Comparison of ENCODE assay signal across 23 cellular contexts in the genomic region with DNA sequence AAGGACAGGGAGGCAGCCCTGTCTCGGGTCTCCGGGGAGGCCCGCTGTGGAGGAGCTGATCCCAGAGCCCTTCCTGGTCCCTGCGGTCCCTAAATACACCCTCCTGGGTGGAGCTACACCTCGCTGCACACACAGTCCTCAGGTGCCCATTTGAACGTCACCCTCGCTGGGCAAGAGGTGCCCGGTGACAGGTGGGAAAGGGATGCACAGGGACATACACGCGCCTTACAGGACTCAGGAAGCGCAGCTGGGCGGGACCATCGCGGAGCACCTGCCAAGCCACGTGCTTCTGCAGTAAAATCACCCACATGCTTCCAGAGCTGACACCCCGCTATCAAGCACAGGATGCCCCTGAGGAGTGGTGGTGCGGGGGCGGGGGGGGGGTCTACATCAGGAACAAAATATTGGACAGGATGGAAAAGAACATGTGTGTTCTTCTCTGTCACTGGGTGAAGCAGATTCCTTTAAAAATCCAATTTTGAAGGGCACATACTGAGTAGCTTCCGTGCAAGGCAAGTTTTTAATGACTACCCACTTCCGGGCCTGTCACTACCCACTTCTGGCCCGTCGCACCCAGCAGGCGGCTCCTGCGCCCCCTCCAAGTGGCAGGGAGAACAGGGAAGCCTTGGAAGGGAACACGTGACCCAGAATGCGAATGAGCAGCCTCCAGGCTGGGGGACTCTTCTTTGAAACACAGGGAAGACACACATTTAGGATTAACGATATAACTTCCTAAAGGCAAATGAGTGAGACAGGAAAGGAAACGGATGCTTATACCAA.
DNase-seq lines count a peak whose midpoint lies in the region; ATAC-seq and TF ChIP-seq lines count a peak whose summit lies in the region.
"Had no signal": no experiment of that assay in that cellular context is flagged by ENCODE, and none has a peak within 500 bp of the region (broad histone marks: within the 10 kb centered on the region; RNA-seq: fewer than 3 reads in every experiment).

No MANE protein-coding gene starts in this region.

- ATAC-seq in right cardiac atrium (no peak), GM18858 (IDR thresholded peaks at IDR 0.05; ENCODE audit: unreplicated experiment) (no peak), HG02759 (IDR thresholded peaks at IDR 0.05; ENCODE audit: unreplicated experiment) (no peak)
- ATAC-seq: A549; activated CD4-positive, CD25-positive, alpha-beta regulatory T cell treated with anti-CD3 and anti-CD28 coated beads, Interleukin-2, amount 50 U/mL, for 24 hours; esophagus mucosa; stimulated activated naive B cell treated with anti-CD40 and anti-IgM and Interleukin-4, amounts not matched to agents 10 μg/mL and 1 μg/mL and 100 μg/mL, for 72 hours; T-cell had no signal

- H3K27me3 Mint-ChIP-seq in CD14-positive monocyte (ENCODE audit: low read depth in 3 of 3) = peaks cover 14 to 19% (median 16%) of the 10 kb centered on the region in 3 donors

- H3K4me3 ChIP-seq in right atrium auricular region = no peak overlapping the region
- no peak overlapping the region for H3K4me3 ChIP-seq in right cardiac atrium (ENCODE audit: low read length)
- no peak overlapping the region for H3K4me3 ChIP-seq in hepatocyte
- H3K4me3 ChIP-seq in smooth muscle cell = no peak overlapping the region
- H3K4me3 ChIP-seq in testis = no peak overlapping the region
- H3K4me3 ChIP-seq: A549, thyroid gland had no signal

- no peaks in the 10 kb centered on the region for H3K4me1 Mint-ChIP-seq in CD14-positive monocyte
- H3K4me1 Mint-ChIP-seq: B cell; stimulated activated naive B cell treated with anti-CD40 and anti-IgM and Interleukin-4, amounts not matched to agents 10 μg/mL and 1 μg/mL and 100 μg/mL, for 72 hours; T-cell had no signal

- no peak overlapping the region for H3K27ac Mint-ChIP-seq in CD14-positive monocyte
- H3K27ac Mint-ChIP-seq: B cell; stimulated activated naive B cell treated with anti-CD40 and anti-IgM and Interleukin-4, amounts not matched to agents 10 μg/mL and 1 μg/mL and 100 μg/mL, for 72 hours; T-cell had no signal

- H2AFZ ChIP-seq in hepatocyte (no peak overlapping the region), smooth muscle cell (ENCODE audit: low read depth) (no peak overlapping the region)

- no peaks in the 10 kb centered on the region for H3K36me3 Mint-ChIP-seq in CD14-positive monocyte
- H3K36me3 Mint-ChIP-seq: stimulated activated naive B cell treated with anti-CD40 and anti-IgM and Interleukin-4, amounts not matched to agents 10 μg/mL and 1 μg/mL and 100 μg/mL, for 72 hours; T-cell had no signal

- H3K9me3 Mint-ChIP-seq in CD14-positive monocyte = peaks cover 0 to 3% (median 0%) of the 10 kb centered on the region in 7 donors
- H3K9me3 Mint-ChIP-seq: stimulated activated naive B cell treated with anti-CD40 and anti-IgM and Interleukin-4, amounts not matched to agents 10 μg/mL and 1 μg/mL and 100 μg/mL, for 72 hours; T-cell had no signal

- no peak overlapping the region for H3K9ac ChIP-seq in smooth muscle cell (ENCODE audit: low read depth)
- H3K9ac ChIP-seq: KMS-11 had no signal

- no peaks in the 10 kb centered on the region for H3K27me3 ChIP-seq in right atrium auricular region
- no peaks in the 10 kb centered on the region for H3K27me3 ChIP-seq in right cardiac atrium (ENCODE audit: control insufficient read depth, insufficient read depth)
- H3K27me3 ChIP-seq in hepatocyte = no peaks in the 10 kb centered on the region
- no peaks in the 10 kb centered on the region for H3K27me3 ChIP-seq in smooth muscle cell (ENCODE audit: low read depth)
- H3K27me3 ChIP-seq in testis = no peaks in the 10 kb centered on the region
- H3K27me3 ChIP-seq: thyroid gland had no signal

- DNase-seq in right atrium auricular region (ENCODE audit: low spot score) (no peak), right cardiac atrium (no peak), hepatocyte (ENCODE audit: low spot score) (no peak), smooth muscle cell (lab: John Stamatoyannopoulos, UW; ENCODE audit: unreplicated experiment) (no peak), CD14-positive monocyte (ENCODE audit: low spot score) (no peak), testis (no peak)
- DNase-seq: effector CD8-positive, alpha-beta T cell; kidney; MV-4-11; NCI-H146; NCI-H510A treated with DMSO at 0.1 percent for 48 hours; stimulated activated CD4-positive, alpha-beta T cell treated with anti-CD3 and anti-CD28 coated beads, Interleukin-4, amount 100 ng/mL, for 24 hours; stimulated activated naive B cell treated with anti-CD40 and anti-IgM and Interleukin-4, amounts not matched to agents 10 μg/mL and 1 μg/mL and 100 μg/mL, for 72 hours; T-cell; thyroid gland had no signal

- H3F3A ChIP-seq in smooth muscle cell (ENCODE audit: low read depth) = peaks cover 82% of the 10 kb centered on the region

- no peak for TF ChIP-seq CTCF in right atrium auricular region (IDR thresholded peaks at IDR 0.05)
- TF ChIP-seq CTCF in hepatocyte (IDR thresholded peaks at IDR 0.05; ENCODE audit: poor library complexity) = no peak
- TF ChIP-seq CTCF in smooth muscle cell (IDR thresholded peaks at IDR 0.05; ENCODE audit: borderline replicate concordance, insufficient read depth, poor library complexity, severe bottlenecking) = no peak
- TF ChIP-seq CTCF in CD14-positive monocyte (IDR thresholded peaks at IDR 0.05) = no peak
- TF ChIP-seq CTCF in testis (IDR thresholded peaks at IDR 0.05) = no peak

- peak overlapping the region; percentile 38 to 58 for H3K27ac ChIP-seq in right atrium auricular region
- no peak overlapping the region for H3K27ac ChIP-seq in right cardiac atrium (ENCODE audit: low read length)
- H3K27ac ChIP-seq in hepatocyte = peak overlapping the region; percentile 23
- H3K27ac ChIP-seq in smooth muscle cell (ENCODE audit: low read depth) = peak overlapping the region; percentile 80
- no peak overlapping the region for H3K27ac ChIP-seq in testis
- H3K27ac ChIP-seq: A549, KMS-11 had no signal

- H3K4me3 Mint-ChIP-seq in CD14-positive monocyte = no peak overlapping the region
- H3K4me3 Mint-ChIP-seq: B cell; brain; stimulated activated naive B cell treated with anti-CD40 and anti-IgM and Interleukin-4, amounts not matched to agents 10 μg/mL and 1 μg/mL and 100 μg/mL, for 72 hours; T-cell had no signal

- H3K4me2 ChIP-seq in hepatocyte (no peak overlapping the region), smooth muscle cell (peak overlapping the region; percentile 10)
- H3K4me2 ChIP-seq: A549, KMS-11 had no signal

- peaks cover 0 to 77% of the 10 kb centered on the region in 2 donors for H3K4me1 ChIP-seq in right atrium auricular region
- H3K4me1 ChIP-seq in right cardiac atrium (ENCODE audit: control insufficient read depth, insufficient read depth, low read length) = peaks cover 7% of the 10 kb centered on the region
- H3K4me1 ChIP-seq in hepatocyte (ENCODE audit: insufficient read depth) = peaks cover 5% of the 10 kb centered on the region
- peaks cover 19% of the 10 kb centered on the region for H3K4me1 ChIP-seq in smooth muscle cell (ENCODE audit: low read depth)
- peaks cover 7% of the 10 kb centered on the region for H3K4me1 ChIP-seq in testis

- H3K9me3 ChIP-seq in right atrium auricular region (no peaks in the 10 kb centered on the region), right cardiac atrium (ENCODE audit: control insufficient read depth, low read length) (no peaks in the 10 kb centered on the region), hepatocyte (ENCODE audit: low read depth) (no peaks in the 10 kb centered on the region), smooth muscle cell (replicated peaks; ENCODE audit: low read depth) (no peaks in the 10 kb centered on the region), testis (no peaks in the 10 kb centered on the region)
- H3K9me3 ChIP-seq: A549, thyroid gland had no signal

- intact Hi-C loops in right cardiac atrium (cut with DNase I) = loop anchor here in 1 of 4 donors (5.0 to 10.0 kb wide), 2 partner anchors 79 to 217 kb away; a partner anchor contains a TSS
- intact Hi-C loops in CD14-positive monocyte (cut with micrococcal nuclease) = no loop called here
- intact Hi-C loops in testis (cut with DNase I; ENCODE audit: low total_unique reads) = loop anchor here (10.0 kb wide), 1 partner anchor 187 kb away; no protein-coding TSS in a partner anchor

- H3K36me3 ChIP-seq in right atrium auricular region = peaks cover 12% of the 10 kb centered on the region
- H3K36me3 ChIP-seq in hepatocyte (replicated peaks; ENCODE audit: insufficient read depth, low read depth) = no peaks in the 10 kb centered on the region
- H3K36me3 ChIP-seq in smooth muscle cell (ENCODE audit: low read depth) = no peaks in the 10 kb centered on the region
- H3K36me3 ChIP-seq in testis (ENCODE audit: low read depth, missing control alignments) = no peaks in the 10 kb centered on the region
- H3K36me3 ChIP-seq: thyroid gland had no signal

- TF ChIP-seq POLR2A in testis (IDR thresholded peaks at IDR 0.05) = no peak

- no peaks in the 10 kb centered on the region for H3K79me2 ChIP-seq in hepatocyte
- H3K79me2 ChIP-seq in smooth muscle cell (ENCODE audit: low read depth) = peaks cover 98% of the 10 kb centered on the region

- H4K20me1 ChIP-seq in hepatocyte (ENCODE audit: insufficient read depth, poor library complexity, severe bottlenecking) (no peaks in the 10 kb centered on the region), smooth muscle cell (ENCODE audit: low read depth) (peaks cover 98% of the 10 kb centered on the region)

- 71% methylated on average over 28 of the region's 28 CpGs for WGBS in right cardiac atrium
- WGBS in hepatocyte (ENCODE audit: low lambda C conversion rate, missing lambda C conversion rate) = 95% methylated on average over 28 of the region's 28 CpGs
- 92% methylated on average over 28 of the region's 28 CpGs for WGBS in smooth muscle cell (ENCODE audit: low lambda C conversion rate)
- WGBS in testis, 2 donors = 93% methylated on average over 28 of the region's 28 CpGs

- H3K9me2 ChIP-seq in hepatocyte (replicated peaks; ENCODE audit: insufficient read depth) = no peaks in the 10 kb centered on the region

Comparison
In these comparisons a context has a peak if more than half of its experiments do, and no peak if none do; other contexts are left out.
1. H3K27ac ChIP-seq: peak in right atrium auricular region (2 of 2), hepatocyte (single experiment) and smooth muscle cell (single experiment); none in right cardiac atrium (single experiment) and testis (0 of 2).